Comparison of ENCODE assay signal across 8 cellular contexts in the genomic region with DNA sequence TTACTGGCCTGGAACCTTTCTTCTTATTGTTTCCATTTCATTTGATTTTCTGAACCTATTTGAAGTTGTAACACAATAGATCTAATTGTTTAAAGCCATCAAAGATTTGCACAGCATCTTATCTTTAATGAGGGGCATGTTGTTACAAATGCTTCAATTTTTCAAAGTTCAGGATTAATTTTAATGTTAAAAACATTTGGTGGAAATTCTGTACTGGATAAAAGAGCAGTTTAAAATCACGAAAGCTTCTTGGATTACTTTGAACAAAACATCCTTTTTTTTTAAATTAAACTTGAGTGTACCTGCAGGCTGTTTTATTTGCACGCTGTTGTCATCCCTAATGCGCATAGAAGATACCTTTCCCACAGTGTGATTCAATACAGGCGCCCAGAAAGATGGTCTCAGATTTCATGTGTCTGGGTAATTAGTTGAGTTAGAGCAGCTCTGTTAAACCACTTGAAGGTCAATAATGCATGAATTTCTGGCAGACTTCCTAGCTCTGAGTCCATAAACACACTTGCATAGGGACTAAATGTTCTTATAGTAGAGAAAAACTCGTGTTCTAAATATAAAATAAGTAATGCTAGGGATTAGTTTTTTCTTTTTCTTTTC. TPM values are rescaled to one million over a fixed set of nuclear protein-coding genes. Genes with fewer than 3 reads are reported as not detected.
DNase-seq lines count a peak whose midpoint lies in the region; FAIRE-seq and TF ChIP-seq lines count a peak whose summit lies in the region.

No MANE protein-coding gene starts in this region.

- no peaks in the 10 kb centered on the region for H3K36me3 ChIP-seq in cardiac muscle cell

- DNase-seq in cardiac muscle cell (ENCODE audit: low read depth in 1 of 2, low spot score in 1 of 2) = peak; percentile 64 to 77
- no peak for DNase-seq in cardiac septum (ENCODE audit: low spot score)
- peak; percentile 2 for DNase-seq in T1000 (lab: John Stamatoyannopoulos, UW)
- DNase-seq in kidney glomerular epithelial cell (lab: John Stamatoyannopoulos, UW) = peak; percentile 78
- no peak for DNase-seq in H54 (ENCODE audit: insufficient read length, low spot score)
- DNase-seq in stimulated activated naive CD4-positive, alpha-beta T cell treated with Interleukin-2 at 50 U/mL for 16 hours (lab: John Stamatoyannopoulos, UW) = no peak
- no peak for DNase-seq in Kasumi-1 (lab: John Stamatoyannopoulos, UW)
- no peak for DNase-seq in stimulated activated CD4-positive, alpha-beta T cell treated with anti-CD3 and anti-CD28 coated beads, Interleukin-2, amount 100 ng/mL, for 48 hours

- TF ChIP-seq POLR2A in H54 (IDR thresholded peaks at IDR 0.05; ENCODE audit: low read depth, low read length) = no peak

- no peak for TF ChIP-seq CTCF in cardiac muscle cell (IDR thresholded peaks at IDR 0.05; ENCODE audit: low read depth, low read length)

- peaks cover 27% of the 10 kb centered on the region for H3K4me1 ChIP-seq in cardiac muscle cell (ENCODE audit: low read depth)

- peak overlapping the region; percentile 98 for H3K27ac ChIP-seq in cardiac muscle cell

- FAIRE-seq in H54 (lab: Jason Lieb, UNC) = no peak

- H3K4me3 ChIP-seq in cardiac muscle cell = no peak overlapping the region

- H3K27me3 ChIP-seq in cardiac muscle cell = no peaks in the 10 kb centered on the region

- H3K9me3 ChIP-seq in cardiac muscle cell (ENCODE audit: low read depth) = no peaks in the 10 kb centered on the region

- intact Hi-C loops in cardiac septum (cut with DNase I) = no loop called here

RNA-seq across cellular contexts. Expression of gene DDX50, which starts 29.3 kb away (rescaled TPM):
- total RNA-seq in cardiac muscle cell (48.2 and 52.0 TPM in 2 replicates), cardiac septum (26.7 TPM)
- polyA plus RNA-seq in cardiac muscle cell = 48.6 and 52.7 TPM in 2 replicates

RNA-seq across cellular contexts. Expression of gene STOX1, which starts 44.5 kb away (rescaled TPM):
- 6.0 TPM in 2 replicates for total RNA-seq in cardiac muscle cell
- 6.7 and 10.6 TPM in 2 replicates for polyA plus RNA-seq in cardiac muscle cell
- 0.19 TPM for total RNA-seq in cardiac septum

Comparison
In these comparisons a context has a peak if more than half of its experiments do, and no peak if none do; other contexts are left out.
1. DNase-seq: peak in cardiac muscle cell (2 of 2), T1000 (single experiment) and kidney glomerular epithelial cell (single experiment); none in cardiac septum (single experiment), H54 (single experiment), stimulated activated naive CD4-positive, alpha-beta T cell treated with Interleukin-2 at 50 U/mL for 16 hours (single experiment), Kasumi-1 (0 of 2) and stimulated activated CD4-positive, alpha-beta T cell treated with anti-CD3 and anti-CD28 coated beads, Interleukin-2, amount 100 ng/mL, for 48 hours (0 of 2).